Comparison of ENCODE assay signal across 8 cellular contexts in genomic region chr3:66500575-66501482, GRCh38. TPM values are rescaled to one million over a fixed set of nuclear protein-coding genes. Genes with fewer than 3 reads are reported as not detected.
A peak's percentile ranks its signal among the peaks of the same experiment; 100 is the strongest.
DNase-seq lines count a peak whose midpoint lies in the region; ATAC-seq, FAIRE-seq and TF ChIP-seq lines count a peak whose summit lies in the region.

Gene LRIG1, minus strand, starts transcription at chr3:66501022. Its CDS starts 615 bp downstream, at chr3:66500407.

- FAIRE-seq in GM12891 (lab: Jason Lieb, UNC), result peak; percentile 95

- WGBS in prostate gland, result under 1% methylated on average over 41 of the region's 109 CpGs

- H3K36me3 ChIP-seq in prostate gland, result no peaks in the 10 kb centered on the region

- peak; percentile 97 for ATAC-seq in HG02840 (IDR thresholded peaks at IDR 0.05; ENCODE audit: low FRiP score, unreplicated experiment)
- peak; percentile 91 for ATAC-seq in T-helper 17 cell
- peak; percentile 95 for ATAC-seq in left ventricle myocardium superior

- H3K36me3 Mint-ChIP-seq in T-helper 17 cell (ENCODE audit: low read depth), result peaks cover 3% of the 10 kb centered on the region

- H3K9me3 ChIP-seq in T-helper 17 cell (ENCODE audit: control insufficient read depth, low read length, poor library complexity, severe bottlenecking), result no peaks in the 10 kb centered on the region
- H3K9me3 ChIP-seq in prostate gland, result no peaks in the 10 kb centered on the region

- peak within 1 kb of the TSS; percentile 92 to 97 for H3K27ac ChIP-seq in prostate gland

- intact Hi-C loops in left ventricle myocardium superior (cut with micrococcal nuclease), result no loop called here
- intact Hi-C loops in prostate gland (cut with DNase I), result loop anchor here (2.0 to 10.0 kb wide), 3 partner anchors 82 to 316 kb away; no protein-coding TSS in a partner anchor

- peak within 1 kb of the TSS; percentile 98 to 99 for H3K4me3 ChIP-seq in prostate gland

- H3K4me1 ChIP-seq in prostate gland (replicated peaks), result peaks cover under 1% of the 10 kb centered on the region

- TF ChIP-seq POLR2A in GM12891 (IDR thresholded peaks at IDR 0.05; ENCODE audit: low read depth, low read length) (no peak), prostate gland (IDR thresholded peaks at IDR 0.05) (peak; percentile 86)

- peak within 1 kb of the TSS; percentile 99 for H3K4me3 Mint-ChIP-seq in T-helper 17 cell

- peak; percentile 33 to 63 (median 50) for TF ChIP-seq CTCF in prostate gland (IDR thresholded peaks at IDR 0.05)

- DNase-seq in GM12891 (ENCODE audit: insufficient read length, low spot score) (peak; percentile 89), NCI-H146 (lab: John Stamatoyannopoulos, UW) (peak; percentile 96), T-helper 17 cell (peak; percentile 96 to 99 (median 99)), amygdala (lab: John Stamatoyannopoulos, UW) (peak; percentile 50 to 100 (median 99)), left ventricle myocardium superior (peak; percentile 100), prostate gland (ENCODE audit: low spot score) (peak; percentile 100), ureter (ENCODE audit: low spot score) (peak; percentile 99)

- peak within 1 kb of the TSS; percentile 87 for H3K27ac Mint-ChIP-seq in T-helper 17 cell

- no peaks in the 10 kb centered on the region for H3K27me3 Mint-ChIP-seq in T-helper 17 cell

- H3K4me1 Mint-ChIP-seq in T-helper 17 cell, result peaks cover 60% of the 10 kb centered on the region

- no peaks in the 10 kb centered on the region for H3K27me3 ChIP-seq in prostate gland (replicated peaks; ENCODE audit: insufficient read depth)

TF ChIP-seq in GM12891, 5 proteins besides CTCF, POLR2A, EP300 and RAD21:
- no peak for TF ChIP-seq PAX5 (IDR thresholded peaks at IDR 0.05; ENCODE audit: insufficient read depth, low read length, severe bottlenecking)
- TF ChIP-seq POLR2AphosphoS5 (IDR thresholded peaks at IDR 0.05; ENCODE audit: low read depth, low read length), result no peak
- no peak for TF ChIP-seq TAF1 (IDR thresholded peaks at IDR 0.05; ENCODE audit: low read depth, low read length)
- TF ChIP-seq POU2F2 (IDR thresholded peaks at IDR 0.05; ENCODE audit: low read depth, low read length), result no peak
- no peak for TF ChIP-seq SPI1 (IDR thresholded peaks at IDR 0.05; ENCODE audit: low read depth, low read length)

RNA-seq across cellular contexts. Expression of gene LRIG1, which starts in this region (rescaled TPM):
- 6.5 TPM for polyA plus RNA-seq in GM12891 (2012; ENCODE audit: low read depth, missing spikeins)
- 10 to 100 TPM; 57.8 to 63.4 TPM for total RNA-seq in T-helper 17 cell
- 104 TPM for total RNA-seq in left ventricle myocardium superior
- 100 to 1,000 TPM; 119 to 186 TPM for total RNA-seq in prostate gland
- total RNA-seq in ureter, result 15.8 TPM

Comparison
In these comparisons a context has a peak if more than half of its experiments do, and no peak if none do; other contexts are left out.
1. Peak in every context shown above with its lines: DNase-seq, ATAC-seq, H3K4me3 ChIP-seq and H3K27ac ChIP-seq.